ENCODE assay signal across 9 cellular contexts in genomic region chr5:139458580-139459407, GRCh38. TPM values are rescaled to one million over a fixed set of nuclear protein-coding genes. Genes with fewer than 3 reads are reported as not detected.
DNase-seq lines count a peak whose midpoint lies in the region; ATAC-seq and TF ChIP-seq lines count a peak whose summit lies in the region.
"Had no signal": no experiment of that assay in that cellular context is flagged by ENCODE, and none has a peak within 500 bp of the region (broad histone marks: within the 10 kb centered on the region; RNA-seq: fewer than 3 reads in every experiment).

No MANE protein-coding gene starts in this region.

- peaks cover 23% of the 10 kb centered on the region for H3K4me1 ChIP-seq in IMR-90 (ENCODE audit: control insufficient read depth, insufficient read depth, low read length)
- H3K4me1 ChIP-seq: A549 had no signal

- POLR2A ChIA-PET in IMR-90 (lab: Charles Lee; ENCODE audit: unreplicated experiment) = no interaction called here

- H3K23ac ChIP-seq in IMR-90 (ENCODE audit: low read depth, low read length) = peak overlapping the region; percentile 29; the same call in 1 of the 2 replicates

- peak overlapping the region; percentile 61; the same call in 1 of the 2 replicates for H3K18ac ChIP-seq in IMR-90 (ENCODE audit: low read depth, low read length)

- no peaks in the 10 kb centered on the region for H3K9me3 ChIP-seq in IMR-90 (ENCODE audit: control insufficient read depth, insufficient read depth, low read length)
- H3K9me3 ChIP-seq: A549 had no signal

- peaks cover 29% of the 10 kb centered on the region for H3K9me1 ChIP-seq in IMR-90 (ENCODE audit: insufficient read depth, low read length)

- peak overlapping the region; percentile 89 for H2AFZ ChIP-seq in IMR-90 (replicated peaks; ENCODE audit: low read length, poor library complexity)

- H3K4ac ChIP-seq in IMR-90 (ENCODE audit: low read depth, low read length) = peak overlapping the region; percentile 90

- dilution Hi-C loops in IMR-90 (cut with HindIII; ENCODE audit: low sequenced_read_pairs, unreplicated experiment) = no loop called here

- H2BK15ac ChIP-seq in IMR-90 (ENCODE audit: low read depth, low read length) = peak overlapping the region; percentile 50; the same call in 1 of the 3 replicates

- no peaks in the 10 kb centered on the region for H4K20me1 ChIP-seq in IMR-90 (ENCODE audit: insufficient read depth, low read length)

- no peak overlapping the region for H3K4me2 ChIP-seq in IMR-90 (ENCODE audit: low read depth, low read length)
- H3K4me2 ChIP-seq: A549 had no signal

- H4K8ac ChIP-seq in IMR-90 (ENCODE audit: low read depth in 2 of 2, low read length in 2 of 2) = peak overlapping the region in 1 of 2 experiments; percentile 89; a peak in 3 of 4 replicates

- H3K79me1 ChIP-seq in IMR-90 (ENCODE audit: low read depth in 1 of 2, low read length in 2 of 2) = no peaks in the 10 kb centered on the region; a peak in 1 of 4 replicates

- CTCF ChIA-PET in IMR-90 (lab: Yijun Ruan, JAX) = interaction anchor here (0.6 kb wide), 1 partner anchor 88 kb away, joined by 4 read pairs; no protein-coding TSS in a partner anchor

- peak overlapping the region; percentile 68; the same call in 1 of the 2 replicates for H4K91ac ChIP-seq in IMR-90 (ENCODE audit: insufficient read depth, low read depth, low read length)

- H3K14ac ChIP-seq in IMR-90 (replicated peaks; ENCODE audit: low read depth, low read length) = peak overlapping the region; percentile 91

- intact Hi-C loops in IMR-90 (cut with micrococcal nuclease) = no loop called here

- in situ Hi-C loops in IMR-90 (cut with MboI; ENCODE audit: low sequenced_read_pairs) = no loop called here

- peak overlapping the region; percentile 83 for H2AK5ac ChIP-seq in IMR-90 (ENCODE audit: low read depth, low read length)

- no peak overlapping the region for H3K56ac ChIP-seq in IMR-90 (ENCODE audit: extremely low read depth, insufficient read depth, low read length)

- no peak overlapping the region for H3K9ac ChIP-seq in IMR-90 (ENCODE audit: low read depth, low read length)

- H3K27ac ChIP-seq in IMR-90 (ENCODE audit: insufficient read depth, low read length) = no peak overlapping the region
- H3K27ac ChIP-seq: A549 had no signal

- H2BK5ac ChIP-seq in IMR-90 (ENCODE audit: low read depth, low read length, poor library complexity, severe bottlenecking) = peak overlapping the region; percentile 78

- no peak for TF ChIP-seq RAD21 in IMR-90 (IDR thresholded peaks at IDR 0.05; ENCODE audit: low read length)

- peak overlapping the region; percentile 75; the same call in 1 of the 2 replicates for H4K5ac ChIP-seq in IMR-90 (ENCODE audit: low read depth, low read length)

- DNase-seq in SIG-M5 treated with dmso at 0.1 percent for 504 hours (lab: John Stamatoyannopoulos, UW; ENCODE audit: unreplicated experiment) = peak; percentile 44
- no peak for DNase-seq in SIG-M5 (lab: John Stamatoyannopoulos, UW)
- DNase-seq in IMR-90 = peak; percentile 88
- peak; percentile 60 for DNase-seq in activated CD8-positive, alpha-beta memory T cell treated with anti-CD3 and anti-CD28 coated beads, Interleukin-2, amount 50 U/mL, for 1 hour (ENCODE audit: extremely low read depth)
- DNase-seq in fibroblast of mammary gland (ENCODE audit: low read depth) = peak; percentile 84
- peak; percentile 83 for DNase-seq in stimulated activated CD4-positive, alpha-beta T cell treated with anti-CD3 and anti-CD28 coated beads, Interleukin-4, amount 100 ng/mL, for 24 hours
- no peak for DNase-seq in DMS153 treated with DMSO at 0.1 percent for 48 hours (lab: John Stamatoyannopoulos, UW; ENCODE audit: unreplicated experiment)
- DNase-seq in NCI-H1417 treated with DMSO at 0.1 percent for 48 hours (lab: John Stamatoyannopoulos, UW) = no peak

- H3K27me3 ChIP-seq in IMR-90 (ENCODE audit: control insufficient read depth, insufficient read depth, low read length) = no peaks in the 10 kb centered on the region

- BruUV-seq in IMR-90 (replicated peaks; lab: Mats Ljungman, UMichigan) = no TSS peak

- TF ChIP-seq CTCF in IMR-90 (conservative IDR thresholded peaks at IDR 0.05; ENCODE audit: low read depth, low read length) (no peak), fibroblast of mammary gland (conservative IDR thresholded peaks at IDR 0.05; ENCODE audit: control insufficient read depth, insufficient read depth, low read depth, low read length) (no peak)

- ATAC-seq in IMR-90 (ENCODE audit: low read depth) = peak; percentile 61
- ATAC-seq: A549 had no signal

- H3K36me3 ChIP-seq in IMR-90 (ENCODE audit: control insufficient read depth, insufficient read depth, low read length) = no peaks in the 10 kb centered on the region

- H2BK120ac ChIP-seq in IMR-90 (ENCODE audit: low read depth, low read length) = peak overlapping the region; percentile 82

- H3K4me3 ChIP-seq in IMR-90 (ENCODE audit: insufficient read depth, low read depth, low read length) (no peak overlapping the region), fibroblast of mammary gland (ENCODE audit: control insufficient read depth, low read depth, low read length) (no peak overlapping the region)
- H3K4me3 ChIP-seq: A549 had no signal

- H2BK20ac ChIP-seq in IMR-90 (ENCODE audit: low read depth, low read length) = peak overlapping the region; percentile 84

- H2AK9ac ChIP-seq in IMR-90 (replicated peaks; ENCODE audit: low read depth, low read length, poor library complexity) = peak overlapping the region; percentile 83

- TF ChIP-seq POLR2A in IMR-90 (IDR thresholded peaks at IDR 0.05; ENCODE audit: low read depth, low read length) = no peak

- WGBS in IMR-90 (ENCODE audit: extremely low coverage in 2 of 2, insufficient read length in 1 of 2), 2 experiments = no CpG with 5 or more reads among the region's 8 CpGs

TF ChIP-seq in IMR-90, 13 proteins besides CTCF, POLR2A, EP300 and RAD21:
- TF ChIP-seq CEBPB (IDR thresholded peaks at IDR 0.05; ENCODE audit: low read depth, low read length) (peak; percentile 45; the same call in 1 of the 2 replicates), MAFK (IDR thresholded peaks at IDR 0.05; ENCODE audit: low read depth, low read length) (no peak)

RNA-seq across cellular contexts. Expression of gene ECSCR, which starts 3.7 kb away (rescaled TPM):
- 3.1 and 3.9 TPM in 2 replicates for total RNA-seq in IMR-90 (2012; rRNA removed)
- 3.6 and 3.8 TPM in 2 replicates for polyA plus RNA-seq in IMR-90 (2012; rRNA removed)
- 4.6 and 4.8 TPM in 2 replicates for polyA plus RNA-seq in IMR-90 (2012; cell fraction: cytosol; rRNA removed)
- 1.7 and 1.9 TPM in 2 replicates for polyA plus RNA-seq in IMR-90 (2012; cell fraction: nucleus; rRNA removed; ENCODE audit: low replicate concordance)
- polyA plus RNA-seq: A549 had no signal

RNA-seq across cellular contexts. Expression of gene SMIM33, which starts 12.0 kb away (rescaled TPM):
- total RNA-seq in IMR-90 (2012; rRNA removed) = not detected in 2 replicates
- not detected in 2 replicates for polyA plus RNA-seq in IMR-90 (2012; rRNA removed)
- not detected in 2 replicates for polyA plus RNA-seq in IMR-90 (2012; cell fraction: cytosol; rRNA removed)
- polyA plus RNA-seq in IMR-90 (2012; cell fraction: nucleus; rRNA removed; ENCODE audit: low replicate concordance) = not detected in 2 replicates
- polyA plus RNA-seq: A549 had no signal

RNA-seq across cellular contexts. Expression of gene DNAJC18, which starts 19.5 kb away (rescaled TPM):
- total RNA-seq in IMR-90 (2012; rRNA removed) = 9.2 and 11.1 TPM in 2 replicates
- 6.3 and 8.5 TPM in 2 replicates for polyA plus RNA-seq in IMR-90 (2012; rRNA removed)
- 2.2 and 2.4 TPM in 2 replicates for polyA plus RNA-seq in IMR-90 (2012; cell fraction: cytosol; rRNA removed)
- 0.99 and 6.1 TPM in 2 replicates for polyA plus RNA-seq in IMR-90 (2012; cell fraction: nucleus; rRNA removed; ENCODE audit: low replicate concordance)

RNA-seq across cellular contexts. Expression of gene STING1, which starts 23.8 kb away (rescaled TPM):
- total RNA-seq in IMR-90 (2012; rRNA removed) = 18.6 and 20.6 TPM in 2 replicates
- polyA plus RNA-seq in IMR-90 (2012; rRNA removed) = 61.5 and 63.5 TPM in 2 replicates
- 25.4 and 62.7 TPM in 2 replicates for polyA plus RNA-seq in IMR-90 (2012; cell fraction: cytosol; rRNA removed)
- 170 and 329 TPM in 2 replicates for polyA plus RNA-seq in IMR-90 (2012; cell fraction: nucleus; rRNA removed; ENCODE audit: low replicate concordance)

RNA-seq across cellular contexts. Expression of gene SPATA24, which starts 54.9 kb away (rescaled TPM):
- 4.3 and 4.4 TPM in 2 replicates for total RNA-seq in IMR-90 (2012; rRNA removed)
- 3.8 and 4.1 TPM in 2 replicates for polyA plus RNA-seq in IMR-90 (2012; rRNA removed)
- polyA plus RNA-seq in IMR-90 (2012; cell fraction: cytosol; rRNA removed) = 1.2 and 2.1 TPM in 2 replicates
- 1.9 and 5.1 TPM in 2 replicates for polyA plus RNA-seq in IMR-90 (2012; cell fraction: nucleus; rRNA removed; ENCODE audit: low replicate concordance)

Comparison
In these comparisons a context has a peak if more than half of its experiments do, and no peak if none do; other contexts are left out.
1. DNase-seq: peak in SIG-M5 treated with dmso at 0.1 percent for 504 hours (single experiment), IMR-90 (single experiment), activated CD8-positive, alpha-beta memory T cell treated with anti-CD3 and anti-CD28 coated beads, Interleukin-2, amount 50 U/mL, for 1 hour (single experiment), fibroblast of mammary gland (single experiment) and stimulated activated CD4-positive, alpha-beta T cell treated with anti-CD3 and anti-CD28 coated beads, Interleukin-4, amount 100 ng/mL, for 24 hours (single experiment); none in SIG-M5 (single experiment), DMS153 treated with DMSO at 0.1 percent for 48 hours (single experiment) and NCI-H1417 treated with DMSO at 0.1 percent for 48 hours (single experiment).